ENCODE assay signal across 19 cellular contexts in genomic region chr11:73381589-73381988, GRCh38. TPM values are rescaled to one million over a fixed set of nuclear protein-coding genes. Genes with fewer than 3 reads are reported as not detected.
DNase-seq lines count a peak whose midpoint lies in the region; ATAC-seq and TF ChIP-seq lines count a peak whose summit lies in the region.
"Had no signal": no experiment of that assay in that cellular context is flagged by ENCODE, and none has a peak within 500 bp of the region (broad histone marks: within the 10 kb centered on the region; RNA-seq: fewer than 3 reads in every experiment).

No MANE protein-coding gene starts in this region.

- no peaks in the 10 kb centered on the region for H3K9me3 ChIP-seq in heart left ventricle
- H3K9me3 ChIP-seq in upper lobe of right lung = no peaks in the 10 kb centered on the region
- H3K9me3 ChIP-seq: thoracic aorta had no signal

- H3K4me1 ChIP-seq in heart left ventricle (peaks cover 2 to 95% (median 60%) of the 10 kb centered on the region in 12 donors), upper lobe of right lung (peaks cover 45% of the 10 kb centered on the region)

- H3K27ac ChIP-seq in heart left ventricle (peak overlapping the region in 2 of 12 donors; percentile 22 to 96), upper lobe of right lung (peak overlapping the region; percentile 3)
- H3K27ac ChIP-seq: thoracic aorta had no signal

- no peak overlapping the region for H3K4me3 Mint-ChIP-seq in activated naive CD4-positive, alpha-beta T cell treated with anti-CD3 and anti-CD28 coated beads, Interleukin-2, amount 10 ng/mL, durations not matched to agents 7 days and 5 days
- H3K4me3 Mint-ChIP-seq: activated CD8-positive, alpha-beta memory T cell treated with anti-CD3 and anti-CD28 coated beads, Interleukin-2, amount 10 ng/mL, durations not matched to agents 7 days and 5 days; T-helper 1 cell treated with Interleukin-12 subunit alpha and Interleukin-12 subunit beta and Interleukin-4 antibody, amounts not matched to agents 30 μg/mL and 1 μg/mL, for 36 hours had no signal

- no peaks in the 10 kb centered on the region for H3K27me3 Mint-ChIP-seq in activated naive CD4-positive, alpha-beta T cell treated with anti-CD3 and anti-CD28 coated beads, Interleukin-2, amount 10 ng/mL, durations not matched to agents 7 days and 5 days
- H3K27me3 Mint-ChIP-seq: activated CD8-positive, alpha-beta memory T cell treated with anti-CD3 and anti-CD28 coated beads, Interleukin-2, amount 10 ng/mL, durations not matched to agents 7 days and 5 days had no signal

- H3K4me3 ChIP-seq in heart left ventricle (no peak overlapping the region), upper lobe of right lung (no peak overlapping the region)
- H3K4me3 ChIP-seq: thoracic aorta had no signal

- H3K4me1 Mint-ChIP-seq in activated naive CD4-positive, alpha-beta T cell treated with anti-CD3 and anti-CD28 coated beads, Interleukin-2, amount 10 ng/mL, durations not matched to agents 7 days and 5 days = peaks cover 81% of the 10 kb centered on the region

- TF ChIP-seq CTCF in heart left ventricle (IDR thresholded peaks at IDR 0.05) (no peak), upper lobe of right lung (IDR thresholded peaks at IDR 0.05) (no peak)

- 80 to 93% (median 88%) methylated on average over 3 to 6 of the region's 6 CpGs for WGBS in heart left ventricle, 4 donors

- H3K27ac Mint-ChIP-seq in activated naive CD4-positive, alpha-beta T cell treated with anti-CD3 and anti-CD28 coated beads, Interleukin-2, amount 10 ng/mL, durations not matched to agents 7 days and 5 days = no peak overlapping the region
- H3K27ac Mint-ChIP-seq: activated T-helper 2 cell treated with anti-CD3 and anti-CD28 coated beads, Interferon-gamma antibody, Interleukin-2, Interleukin-4, amounts not matched to agents 10 μg/mL and 5 μg/mL and 100 μg/mL, durations not matched to agents 14 hours and 24 hours and 36 hours had no signal

- DNase-seq in Right ventricle myocardium superior (peak; percentile 60), heart left ventricle (no peak), NOMO-1 treated with DMSO at 0.1 percent for 48 hours (lab: John Stamatoyannopoulos, UW; ENCODE audit: unreplicated experiment) (peak; percentile 21), iris pigment epithelial cell (ENCODE audit: low read depth) (peak; percentile 24), upper lobe of right lung (no peak), hypothalamus (lab: John Stamatoyannopoulos, UW) (no peak), epidermal melanocyte (ENCODE audit: insufficient read length, low spot score) (no peak)
- DNase-seq in activated naive CD4-positive, alpha-beta T cell treated with anti-CD3 and anti-CD28 coated beads, Interleukin-2, amount 10 ng/mL, durations not matched to agents 7 days and 5 days = no peak
- DNase-seq: ACHN; activated CD4-positive, alpha-beta T cell treated with anti-CD3 and anti-CD28 coated beads for 1 hour; activated CD8-positive, alpha-beta memory T cell treated with anti-CD3 and anti-CD28 coated beads, Interleukin-2, amount 10 ng/mL, durations not matched to agents 7 days and 5 days; HCEC 1CT; IMR-90; NCI-H2029 treated with DMSO at 0.1 percent for 48 hours; NCI-H446 treated with DMSO at 0.1 percent for 48 hours; NK-92 treated with Interleukin-12 subunit alpha and Interleukin-12 subunit beta, amount 100 ng/mL, for 24 hours had no signal

- H3K27me3 ChIP-seq in heart left ventricle (no peaks in the 10 kb centered on the region), upper lobe of right lung (no peaks in the 10 kb centered on the region)

- no peak for ATAC-seq in Right ventricle myocardium superior (ENCODE audit: poor library complexity)
- ATAC-seq in heart left ventricle = no peak
- ATAC-seq in upper lobe of right lung = peak; percentile 6
- ATAC-seq: activated CD8-positive, alpha-beta memory T cell treated with anti-CD3 and anti-CD28 coated beads, Interleukin-2, amount 10 ng/mL, durations not matched to agents 7 days and 5 days had no signal

- CTCF ChIA-PET in activated naive CD4-positive, alpha-beta T cell treated with anti-CD3 and anti-CD28 coated beads, Interleukin-2, amount 10 ng/mL, durations not matched to agents 7 days and 5 days (lab: Charles Lee) = no interaction called here

- H3K36me3 ChIP-seq in heart left ventricle (no peaks in the 10 kb centered on the region), upper lobe of right lung (no peaks in the 10 kb centered on the region)
- H3K36me3 ChIP-seq: thoracic aorta had no signal

- H3K36me3 Mint-ChIP-seq in activated naive CD4-positive, alpha-beta T cell treated with anti-CD3 and anti-CD28 coated beads, Interleukin-2, amount 10 ng/mL, durations not matched to agents 7 days and 5 days = peaks cover 5% of the 10 kb centered on the region

- intact Hi-C loops in Right ventricle myocardium superior (cut with DNase I) = no loop called here
- intact Hi-C loops in heart left ventricle (cut with DNase I) = no loop called here
- intact Hi-C loops in upper lobe of right lung (cut with DNase I) = no loop called here

- no peaks in the 10 kb centered on the region for H3K9me3 Mint-ChIP-seq in activated naive CD4-positive, alpha-beta T cell treated with anti-CD3 and anti-CD28 coated beads, Interleukin-2, amount 10 ng/mL, durations not matched to agents 7 days and 5 days
- H3K9me3 Mint-ChIP-seq: activated T-helper 2 cell treated with anti-CD3 and anti-CD28 coated beads, Interferon-gamma antibody, Interleukin-2, Interleukin-4, amounts not matched to agents 10 μg/mL and 5 μg/mL and 100 μg/mL, durations not matched to agents 14 hours and 24 hours and 36 hours; T-helper 1 cell treated with Interleukin-12 subunit alpha and Interleukin-12 subunit beta and Interleukin-4 antibody, amounts not matched to agents 30 μg/mL and 1 μg/mL, for 36 hours had no signal

- no peak for TF ChIP-seq POLR2A in heart left ventricle (IDR thresholded peaks at IDR 0.05)

RNA-seq across cellular contexts. Expression of gene RELT, which starts 5.4 kb away (rescaled TPM):
- total RNA-seq in Right ventricle myocardium superior (1.3 TPM), heart left ventricle (10 to 100 TPM in 1 of 9 donors, 1 to 10 TPM in 8; 1.0 to 13.9 (median 2.6) TPM), upper lobe of right lung (11.7 TPM)
- polyA plus RNA-seq in heart left ventricle = 1 to 10 TPM; 1.3 to 7.5 TPM

Comparison
In these comparisons a context has a peak if more than half of its experiments do, and no peak if none do; other contexts are left out.
1. DNase-seq: peak in Right ventricle myocardium superior (single experiment), NOMO-1 treated with DMSO at 0.1 percent for 48 hours (single experiment) and iris pigment epithelial cell (single experiment); none in heart left ventricle (0 of 5), upper lobe of right lung (single experiment), hypothalamus (0 of 51), activated naive CD4-positive, alpha-beta T cell treated with anti-CD3 and anti-CD28 coated beads, Interleukin-2, amount 10 ng/mL, durations not matched to agents 7 days and 5 days (single experiment) and epidermal melanocyte (single experiment).